Comparison of ENCODE assay signal across 1 cellular context in genomic region chr1:186325239-186325638, GRCh38.
TF ChIP-seq lines count a peak whose summit lies in the region.

No MANE protein-coding gene starts in this region.

TF ChIP-seq in GM23338, 12 proteins besides CTCF, POLR2A, EP300 and RAD21 (continued from another document):
- TF ChIP-seq ZNF462 (CRISPR knock-in tag; IDR thresholded peaks at IDR 0.05), result no peak
